Comparison of ENCODE assay signal across 15 cellular contexts in the genomic region with DNA sequence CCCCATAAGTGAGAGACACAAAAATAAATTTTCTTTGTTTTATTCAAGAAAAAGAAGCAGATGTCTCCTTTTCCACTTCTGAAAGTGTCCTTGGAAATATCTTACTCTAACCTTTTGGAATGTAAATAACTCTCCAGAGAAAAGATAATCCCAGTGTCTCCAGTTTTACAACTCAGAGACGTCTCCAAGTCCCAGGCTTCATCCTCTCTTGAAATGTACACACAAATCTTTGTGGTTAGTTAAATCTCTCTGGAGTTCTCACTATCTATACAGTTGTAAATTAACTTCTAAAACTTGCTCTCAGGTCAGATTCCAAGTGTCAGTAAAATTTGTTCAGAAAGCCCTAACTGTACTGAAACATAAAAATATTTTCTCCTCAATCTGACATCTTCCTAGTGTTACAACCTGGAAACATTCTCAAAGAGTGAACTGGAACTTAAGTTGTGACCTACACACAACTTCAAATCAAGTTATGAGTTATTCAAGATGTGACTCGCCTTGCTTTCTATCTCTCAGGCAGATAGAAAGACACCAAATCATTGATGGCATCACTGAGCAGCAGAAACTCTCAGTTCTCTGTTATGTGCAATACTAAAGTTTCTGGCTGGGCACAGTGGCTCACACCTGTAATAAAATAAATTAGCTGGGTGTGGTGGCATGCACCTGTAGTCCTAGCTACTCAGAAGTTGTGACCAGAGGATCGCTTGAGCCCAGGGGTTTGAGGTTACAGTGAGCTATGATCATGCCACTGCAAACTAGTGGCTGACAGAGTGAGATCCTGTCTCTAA.
DNase-seq lines count a peak whose midpoint lies in the region; ATAC-seq and TF ChIP-seq lines count a peak whose summit lies in the region.
"Had no signal": no experiment of that assay in that cellular context is flagged by ENCODE, and none has a peak within 500 bp of the region (broad histone marks: within the 10 kb centered on the region; RNA-seq: fewer than 3 reads in every experiment).

No MANE protein-coding gene starts in this region.

- WGBS in esophagus muscularis mucosa: 41% methylated on average over 3 of the region's 3 CpGs

- peaks cover 19 to 34% (median 29%) of the 10 kb centered on the region in 3 donors for H3K27me3 Mint-ChIP-seq in naive B cell

- no peak for TF ChIP-seq EP300 in esophagus muscularis mucosa (IDR thresholded peaks at IDR 0.05)

- H3K36me3 Mint-ChIP-seq in naive B cell: no peaks in the 10 kb centered on the region
- H3K36me3 Mint-ChIP-seq in stimulated activated effector memory CD8-positive, alpha-beta T cell treated with anti-CD3 and anti-CD28 coated beads, Interleukin-12 subunit alpha, Interleukin-12 subunit beta, amount 100 ng/mL, for 72 hours: no peaks in the 10 kb centered on the region
- H3K36me3 Mint-ChIP-seq: activated naive CD4-positive, alpha-beta T cell treated with anti-CD3 and anti-CD28 coated beads, Interleukin-2, amount 50 U/mL, for 72 hours had no signal

- no peak overlapping the region for H3K4me3 Mint-ChIP-seq in naive B cell
- H3K4me3 Mint-ChIP-seq in stimulated activated effector memory CD8-positive, alpha-beta T cell treated with anti-CD3 and anti-CD28 coated beads, Interleukin-12 subunit alpha, Interleukin-12 subunit beta, amount 100 ng/mL, for 72 hours: no peak overlapping the region
- H3K4me3 Mint-ChIP-seq: nephron progenitor cell had no signal

- H3K27me3 ChIP-seq in esophagus muscularis mucosa: no peaks in the 10 kb centered on the region

- ATAC-seq in GM18907 (IDR thresholded peaks at IDR 0.05; ENCODE audit: unreplicated experiment): peak; percentile 87
- peak; percentile 68 for ATAC-seq in GM21825 (IDR thresholded peaks at IDR 0.05; ENCODE audit: unreplicated experiment)
- peak; percentile 91 for ATAC-seq in HG03354 (IDR thresholded peaks at IDR 0.05; ENCODE audit: poor library complexity, severe bottlenecking, unreplicated experiment)
- peak; percentile 25 to 27 for ATAC-seq in naive B cell (ENCODE audit: low read depth in 2 of 2)
- no peak for ATAC-seq in stimulated activated effector memory CD8-positive, alpha-beta T cell treated with anti-CD3 and anti-CD28 coated beads, Interleukin-12 subunit alpha, Interleukin-12 subunit beta, amount 100 ng/mL, for 72 hours
- ATAC-seq: activated naive CD4-positive, alpha-beta T cell treated with anti-CD3 and anti-CD28 coated beads, Interleukin-2, amount 50 U/mL, for 72 hours had no signal

- H3K27ac Mint-ChIP-seq in naive B cell: no peak overlapping the region
- H3K27ac Mint-ChIP-seq in stimulated activated effector memory CD8-positive, alpha-beta T cell treated with anti-CD3 and anti-CD28 coated beads, Interleukin-12 subunit alpha, Interleukin-12 subunit beta, amount 100 ng/mL, for 72 hours: no peak overlapping the region
- H3K27ac Mint-ChIP-seq: activated naive CD4-positive, alpha-beta T cell treated with anti-CD3 and anti-CD28 coated beads, Interleukin-2, amount 50 U/mL, for 72 hours had no signal

- H3K9me3 Mint-ChIP-seq in naive B cell: peaks cover 0 to 18% (median 8%) of the 10 kb centered on the region in 7 donors
- no peaks in the 10 kb centered on the region for H3K9me3 Mint-ChIP-seq in stimulated activated effector memory CD8-positive, alpha-beta T cell treated with anti-CD3 and anti-CD28 coated beads, Interleukin-12 subunit alpha, Interleukin-12 subunit beta, amount 100 ng/mL, for 72 hours

- no peak for TF ChIP-seq POLR2A in esophagus muscularis mucosa (IDR thresholded peaks at IDR 0.05; ENCODE audit: low read depth)

- H3K4me3 ChIP-seq in esophagus muscularis mucosa: no peak overlapping the region
- H3K4me3 ChIP-seq: GM23248 had no signal

- DNase-seq in naive B cell (no peak), esophagus muscularis mucosa (ENCODE audit: extremely low spot score) (no peak)
- DNase-seq in stimulated activated effector memory CD8-positive, alpha-beta T cell treated with anti-CD3 and anti-CD28 coated beads, Interleukin-12 subunit alpha, Interleukin-12 subunit beta, amount 100 ng/mL, for 72 hours (ENCODE audit: low spot score in 2 of 2): no peak
- no peak for DNase-seq in activated CD4-positive, alpha-beta T cell treated with anti-CD3 and anti-CD28 coated beads, Interleukin-2, amount 50 U/mL, for 1 hour
- DNase-seq in activated CD4-positive, alpha-beta T cell treated with anti-CD3 and anti-CD28 coated beads, Interleukin-2, amount 50 U/mL, for 48 hours: no peak
- DNase-seq: C1 segment of cervical spinal cord, GF-D8, GM23248, kidney glomerular epithelial cell, NCI-H1694, nephron progenitor cell had no signal

- TF ChIP-seq CTCF in esophagus muscularis mucosa (IDR thresholded peaks at IDR 0.05): no peak

- intact Hi-C loops in esophagus muscularis mucosa (cut with DNase I): no loop called here

- H3K36me3 ChIP-seq in esophagus muscularis mucosa: no peaks in the 10 kb centered on the region

- H3K4me1 ChIP-seq in esophagus muscularis mucosa: peaks cover 0 to 10% (median 4%) of the 10 kb centered on the region in 4 donors

- H3K9me3 ChIP-seq in esophagus muscularis mucosa: peaks cover 0 to 8% (median 0%) of the 10 kb centered on the region in 4 donors

- no peak overlapping the region for H3K27ac ChIP-seq in esophagus muscularis mucosa (replicated peaks in 1 of 4)
- H3K27ac ChIP-seq: GM23248 had no signal

- H3K4me1 Mint-ChIP-seq in naive B cell: peaks cover 0 to 7% (median 7%) of the 10 kb centered on the region in 3 donors
- H3K4me1 Mint-ChIP-seq in stimulated activated effector memory CD8-positive, alpha-beta T cell treated with anti-CD3 and anti-CD28 coated beads, Interleukin-12 subunit alpha, Interleukin-12 subunit beta, amount 100 ng/mL, for 72 hours: no peaks in the 10 kb centered on the region
